Comparison of ENCODE assay signal across 31 cellular contexts in genomic region chr4:176242764-176243347, GRCh38. TPM values are rescaled to one million over a fixed set of nuclear protein-coding genes. Genes with fewer than 3 reads are reported as not detected.
"Had no signal": no experiment of that assay in that cellular context is flagged by ENCODE, and none has a peak within 500 bp of the region (broad histone marks: within the 10 kb centered on the region; RNA-seq: fewer than 3 reads in every experiment).

No MANE protein-coding gene starts in this region.

- H3K27me3 ChIP-seq: heart right ventricle, left lung, neural progenitor cell, stomach, thyroid gland, vagina had no signal

- DNase-seq: dermis blood vessel endothelial cell; effector memory CD4-positive, alpha-beta T cell; glutamatergic neuron; heart right ventricle; hippocampal formation; left cardiac atrium; left lung; mesenchymal stem cell; mucosa of descending colon; naive thymus-derived CD4-positive, alpha-beta T cell; right cardiac atrium; stimulated activated CD4-positive, alpha-beta T cell treated with anti-CD3 and anti-CD28 coated beads, Interleukin-2, amount 100 ng/mL, for 24 hours; stimulated activated CD4-positive, alpha-beta T cell treated with anti-CD3 and anti-CD28 coated beads, Interleukin-4, amount 100 ng/mL, for 24 hours; stimulated activated naive CD4-positive, alpha-beta T cell treated with Interleukin-2 at 50 U/mL for 16 hours; stomach; thyroid gland; trophoblast cell had no signal

- H3K4me3 ChIP-seq: coronary artery, heart right ventricle, left lung, mucosa of descending colon, neural progenitor cell, prostate gland, stomach, thyroid gland, vagina had no signal

- H3K4me1 ChIP-seq: left lung, neural progenitor cell, prostate gland, vagina had no signal

- H3K4me2 ChIP-seq: neural progenitor cell had no signal

- H3K36me3 ChIP-seq: heart right ventricle, left lung, neural progenitor cell, prostate gland, stomach, thyroid gland, vagina had no signal

- H3K27ac ChIP-seq: coronary artery, heart right ventricle, left lung, neural progenitor cell, prostate gland, thyroid gland, vagina had no signal

- FAIRE-seq: islet of Langerhans had no signal

- ATAC-seq: heart right ventricle; left cardiac atrium; left lung; mucosa of descending colon; naive thymus-derived CD4-positive, alpha-beta T cell; right cardiac atrium; stimulated activated effector memory CD8-positive, alpha-beta T cell treated with anti-CD3 and anti-CD28 coated beads, Interleukin-12 subunit alpha, Interleukin-12 subunit beta, amount 100 ng/mL, for 72 hours had no signal

- H2AFZ ChIP-seq: neural progenitor cell had no signal

- H3K9me3 ChIP-seq: heart right ventricle, left lung, mucosa of descending colon, prostate gland, stomach, thyroid gland, vagina had no signal

- H3K9ac ChIP-seq: neural progenitor cell had no signal

RNA-seq across cellular contexts. Expression of gene ASB5, which starts 26.2 kb away (rescaled TPM):
- total RNA-seq: dermis blood vessel endothelial cell; kidney epithelial cell; left lung; lung microvascular endothelial cell; mesothelial cell of epicardium; naive thymus-derived CD4-positive, alpha-beta T cell; subcutaneous adipose tissue had no signal
- polyA plus RNA-seq: naive thymus-derived CD4-positive, alpha-beta T cell had no signal

RNA-seq across cellular contexts. Expression of gene SPATA4, which starts 47.5 kb away (rescaled TPM):
- total RNA-seq: chondrocyte; dermis blood vessel endothelial cell; fibroblast of villous mesenchyme; lower leg skin; lung microvascular endothelial cell; naive thymus-derived CD4-positive, alpha-beta T cell; stomach; ureter; vagina had no signal
- polyA plus RNA-seq: naive thymus-derived CD4-positive, alpha-beta T cell had no signal
